Comparison of ENCODE assay signal across 8 cellular contexts in the genomic region with DNA sequence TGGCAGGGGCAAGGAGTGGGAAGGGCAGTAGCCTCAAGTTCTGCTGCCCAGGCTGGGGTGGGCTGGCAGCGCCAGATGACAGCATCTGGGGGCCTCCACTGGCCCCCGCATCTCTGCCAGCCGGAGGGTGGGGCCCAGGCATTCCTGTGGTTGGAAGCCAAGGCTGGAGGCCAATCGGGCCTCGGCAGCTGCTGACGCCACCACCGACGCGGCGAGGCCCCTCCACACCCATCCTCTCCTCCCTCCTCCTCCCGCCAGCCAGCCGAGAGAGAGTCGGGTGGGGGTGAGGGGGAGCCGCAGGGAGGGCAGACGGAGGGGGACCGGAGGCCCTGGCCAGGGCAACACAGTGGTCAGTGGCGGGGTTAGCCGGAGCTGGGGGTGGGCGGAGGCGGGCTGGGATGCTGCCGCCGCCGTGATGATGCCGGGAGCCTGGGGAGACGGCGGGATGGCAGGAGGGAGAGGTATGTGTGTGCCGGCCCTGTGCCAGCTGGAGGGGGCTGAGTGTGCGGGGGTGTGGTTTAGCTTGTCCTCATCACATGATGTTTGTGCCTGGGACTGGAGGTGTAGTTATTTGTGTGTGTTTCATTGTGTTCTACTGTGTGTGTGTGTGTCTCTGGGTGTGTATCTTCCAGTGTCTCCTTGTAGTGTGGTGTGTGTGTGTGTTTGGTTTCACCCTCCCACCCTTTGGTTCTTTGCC. TPM values are rescaled to one million over a fixed set of nuclear protein-coding genes. Genes with fewer than 3 reads are reported as not detected.
DNase-seq lines count a peak whose midpoint lies in the region; ATAC-seq, FAIRE-seq and TF ChIP-seq lines count a peak whose summit lies in the region.

No MANE protein-coding gene starts in this region.

- ATAC-seq in GM21717 (IDR thresholded peaks at IDR 0.05; ENCODE audit: unreplicated experiment) (no peak), HG02642 (IDR thresholded peaks at IDR 0.05; ENCODE audit: poor library complexity, unreplicated experiment) (no peak), GM19035 (IDR thresholded peaks at IDR 0.05; ENCODE audit: unreplicated experiment) (no peak)

- FAIRE-seq in D721Med (lab: Jason Lieb, UNC): no peak

- peak overlapping the region; percentile 56 for H3K4me3 ChIP-seq in epithelial cell of esophagus (ENCODE audit: low read length)

- TF ChIP-seq CTCF in D721Med (IDR thresholded peaks at IDR 0.05; ENCODE audit: insufficient read depth, missing control alignments) (no peak), epithelial cell of esophagus (IDR thresholded peaks at IDR 0.05; ENCODE audit: insufficient read depth, low read depth, low read length, missing control alignments) (no peak)

- DNase-seq in D721Med (ENCODE audit: insufficient read length, low spot score): peak; percentile 86
- peak; percentile 76 for DNase-seq in NCI-H69 (lab: John Stamatoyannopoulos, UW)
- DNase-seq in epithelial cell of esophagus (ENCODE audit: low read depth): peak; percentile 87
- DNase-seq in mucosa of gallbladder (ENCODE audit: low spot score): peak; percentile 78
- DNase-seq in activated CD4-positive, alpha-beta T cell treated with anti-CD3 and anti-CD28 coated beads, Interleukin-2, amount 50 U/mL, for 48 hours: no peak

RNA-seq across cellular contexts. Expression of gene ARHGAP23, which starts 36.6 kb away (rescaled TPM):
- 37.6 TPM for total RNA-seq in mucosa of gallbladder

Comparison
In these comparisons a context has a peak if more than half of its experiments do, and no peak if none do; other contexts are left out.
1. DNase-seq: peak in D721Med (single experiment), NCI-H69 (single experiment), epithelial cell of esophagus (single experiment) and mucosa of gallbladder (single experiment); none in activated CD4-positive, alpha-beta T cell treated with anti-CD3 and anti-CD28 coated beads, Interleukin-2, amount 50 U/mL, for 48 hours (0 of 2).